ENCODE assay signal across 30 cellular contexts in genomic region chr17:80431246-80432195, GRCh38. TPM values are rescaled to one million over a fixed set of nuclear protein-coding genes. Genes with fewer than 3 reads are reported as not detected.
DNase-seq lines count a peak whose midpoint lies in the region; ATAC-seq, FAIRE-seq and TF ChIP-seq lines count a peak whose summit lies in the region.
"Had no signal": no experiment of that assay in that cellular context is flagged by ENCODE, and none has a peak within 500 bp of the region (broad histone marks: within the 10 kb centered on the region; RNA-seq: fewer than 3 reads in every experiment).

No MANE protein-coding gene starts in this region.

- TF ChIP-seq RAD21 in HepG2 (CRISPR knock-in tag; IDR thresholded peaks at IDR 0.05) = no peak

- BruUV-seq in HepG2 (replicated peaks; lab: Mats Ljungman, UMichigan) = no TSS peak

- in situ Hi-C loops in HepG2 (cut with HindIII; ENCODE audit: extremely low pct_ligation_motif_present, low pct_unique_long_range_greater_than_20kb) = no loop called here

- H3K9ac ChIP-seq in HepG2 (ENCODE audit: insufficient read depth, low read depth, low read length) (no peak overlapping the region), neuronal stem cell (ENCODE audit: low read depth, low read length, poor library complexity) (no peak overlapping the region)

- H4K20me1 ChIP-seq in HepG2 (ENCODE audit: insufficient read depth, low read length) = no peaks in the 10 kb centered on the region; the same call in 1 of the 2 replicates

- no peak overlapping the region for H2BK120ac ChIP-seq in neuronal stem cell (ENCODE audit: low read depth, low read length)

- no peak overlapping the region for H3K14ac ChIP-seq in neuronal stem cell (ENCODE audit: low read length)

- TF ChIP-seq EP300 in HepG2 (IDR thresholded peaks at IDR 0.05; ENCODE audit: low read depth in 2 of 2, low read length in 2 of 2) (no peak), HepG2 (CRISPR knock-in tag; IDR thresholded peaks at IDR 0.05; ENCODE audit: borderline replicate concordance) (no peak)

- no peak for ATAC-seq in right lobe of liver
- no peak for ATAC-seq in HepG2
- ATAC-seq in HG02852 (IDR thresholded peaks at IDR 0.05; ENCODE audit: unreplicated experiment) = no peak
- ATAC-seq: PC-3 had no signal

- H2BK5ac ChIP-seq in neuronal stem cell (ENCODE audit: low read length) = peak overlapping the region; percentile 19

- H2BK12ac ChIP-seq in neuronal stem cell (ENCODE audit: low read length) = no peak overlapping the region

- no peaks in the 10 kb centered on the region for H3K36me3 ChIP-seq in right lobe of liver
- H3K36me3 ChIP-seq in HepG2 (replicated peaks in 1 of 2; ENCODE audit: control insufficient read depth in 1 of 2, insufficient read depth in 2 of 2, low read length in 2 of 2) = no peaks in the 10 kb centered on the region
- H3K36me3 ChIP-seq in neuronal stem cell (replicated peaks in 1 of 2; ENCODE audit: control insufficient read depth in 2 of 2, insufficient read depth in 2 of 2, low read length in 2 of 2) = no peaks in the 10 kb centered on the region

- TF ChIP-seq POLR2A in right lobe of liver (IDR thresholded peaks at IDR 0.05) (no peak), HepG2 (IDR thresholded peaks at IDR 0.05; ENCODE audit: insufficient read depth in 1 of 2, low read depth in 2 of 2, low read length in 2 of 2) (no peak)

- no peak overlapping the region for H2BK15ac ChIP-seq in neuronal stem cell (ENCODE audit: low read length)

- DNase-seq in NCI-H2171 treated with DMSO at 0.1 percent for 48 hours (lab: John Stamatoyannopoulos, UW) (peak; percentile 59), NCI-H2171 (lab: John Stamatoyannopoulos, UW) (no peak), right lobe of liver (peak in 2 of 3 donors; percentile 13 to 44), HepG2 (ENCODE audit: low spot score) (no peak), neuronal stem cell (ENCODE audit: low spot score) (no peak), NCI-H2029 (lab: John Stamatoyannopoulos, UW) (no peak), SW480 (ENCODE audit: low spot score) (no peak)
- DNase-seq: ACHN; CD4-positive, CD25-positive, alpha-beta regulatory T cell; DMS153; DND-41; KBM-7; MV-4-11; NCI-H1105; NCI-H1436 treated with DMSO at 0.1 percent for 48 hours; NCI-H187 treated with DMSO at 0.1 percent for 48 hours; NCI-H2107; NCI-H446 treated with DMSO at 0.1 percent for 48 hours; NCI-H526; NCI-H82; NK-92 treated with Interleukin-12 subunit alpha and Interleukin-12 subunit beta, amount 100 ng/mL, for 24 hours; PC-3; SIG-M5 had no signal

- no peaks in the 10 kb centered on the region for H3K9me3 ChIP-seq in right lobe of liver
- no peaks in the 10 kb centered on the region for H3K9me3 ChIP-seq in HepG2 (ENCODE audit: low read length)
- no peaks in the 10 kb centered on the region for H3K9me3 ChIP-seq in neuronal stem cell (replicated peaks in 1 of 2; ENCODE audit: control insufficient read depth in 2 of 2, insufficient read depth in 1 of 2, low read depth in 1 of 2, low read length in 2 of 2)

- no peaks in the 10 kb centered on the region for H3K79me2 ChIP-seq in HepG2 (ENCODE audit: insufficient read depth, low read length)

- H3K4me1 ChIP-seq in right lobe of liver (no peaks in the 10 kb centered on the region), HepG2 (ENCODE audit: insufficient read depth, low read length) (no peaks in the 10 kb centered on the region), neuronal stem cell (ENCODE audit: control insufficient read depth in 2 of 2, insufficient read depth in 1 of 2, low read depth in 1 of 2, low read length in 2 of 2) (peaks cover 0 to 1% of the 10 kb centered on the region in 2 donors)

- 96% methylated on average over 5 of the region's 29 CpGs for WGBS in right lobe of liver (ENCODE audit: insufficient coverage, low coverage, low lambda C conversion rate, missing lambda C conversion rate)
- 67% methylated on average over 29 of the region's 29 CpGs for WGBS in HepG2 (ENCODE audit: low lambda C conversion rate)
- WGBS in neuronal stem cell (ENCODE audit: extremely low coverage in 2 of 2, insufficient read length in 2 of 2, insufficient replicate concordance in 1 of 2), 2 donors = no CpG with 5 or more reads among the region's 29 CpGs

- intact Hi-C loops in right lobe of liver (cut with DNase I) (no loop called here), HepG2 (cut with micrococcal nuclease; ENCODE audit: unreplicated experiment) (no loop called here)

- H4K91ac ChIP-seq in neuronal stem cell (ENCODE audit: low read depth, low read length, poor library complexity) = no peak overlapping the region

- H2AK5ac ChIP-seq in neuronal stem cell (ENCODE audit: low read depth, low read length) = no peak overlapping the region

- FAIRE-seq in HepG2 (lab: Jason Lieb, UNC) = no peak
- FAIRE-seq: GM12892, H54 had no signal

- H3K4me2 ChIP-seq in HepG2 (ENCODE audit: low read depth, low read length) (no peak overlapping the region), neuronal stem cell (ENCODE audit: insufficient read depth, low read length, poor library complexity, severe bottlenecking) (no peak overlapping the region)

- POLR2A ChIA-PET in HepG2 (lab: Yijun Ruan, JAX) = no interaction called here

- H3K18ac ChIP-seq in neuronal stem cell (ENCODE audit: low read length) = no peak overlapping the region

- CTCF ChIA-PET in HepG2 (lab: Yijun Ruan, JAX; ENCODE audit: low intra/inter-chr PET ratio, low total read pairs) = interaction anchor here (5.9 kb wide), 1 partner anchor 144 kb away, joined by 114 read pairs; no protein-coding TSS in a partner anchor

- TF ChIP-seq CTCF in right lobe of liver (IDR thresholded peaks at IDR 0.05) = no peak
- TF ChIP-seq CTCF in HepG2 (CRISPR knock-in tag; IDR thresholded peaks at IDR 0.05) = no peak

- H2AFZ ChIP-seq in HepG2 (ENCODE audit: low read length) = no peak overlapping the region
- no peak overlapping the region for H2AFZ ChIP-seq in neuronal stem cell (ENCODE audit: low read length)

- no peak overlapping the region for H3K23ac ChIP-seq in neuronal stem cell (ENCODE audit: low read depth, low read length, poor library complexity)

- no peak overlapping the region for H3K4ac ChIP-seq in neuronal stem cell (ENCODE audit: low read length)

- H3K79me1 ChIP-seq in neuronal stem cell (ENCODE audit: low read depth, low read length) = peaks cover 2% of the 10 kb centered on the region

- H3K4me3 ChIP-seq in right lobe of liver (no peak overlapping the region), HepG2 (replicated peaks in 1 of 3; ENCODE audit: insufficient read depth in 1 of 3, low read depth in 2 of 3, low read length in 3 of 3) (no peak overlapping the region), neuronal stem cell (ENCODE audit: low read length in 2 of 2) (no peak overlapping the region)
- H3K4me3 ChIP-seq: SK-N-MC had no signal

- H4K8ac ChIP-seq in neuronal stem cell (ENCODE audit: low read depth, low read length) = no peak overlapping the region

- no peaks in the 10 kb centered on the region for H3K27me3 ChIP-seq in right lobe of liver
- H3K27me3 ChIP-seq in HepG2 (ENCODE audit: control insufficient read depth in 1 of 2, insufficient read depth in 2 of 2, low read length in 2 of 2) = no peaks in the 10 kb centered on the region
- H3K27me3 ChIP-seq in neuronal stem cell (ENCODE audit: control insufficient read depth in 3 of 3, insufficient read depth in 3 of 3, low read depth in 1 of 3, low read length in 3 of 3) = no peaks in the 10 kb centered on the region

- H3K27ac ChIP-seq in right lobe of liver (no peak overlapping the region), HepG2 (ENCODE audit: extremely low read length, insufficient read depth, low read length) (no peak overlapping the region), neuronal stem cell (replicated peaks; ENCODE audit: low read length) (no peak overlapping the region)
- H3K27ac ChIP-seq: 22Rv1, SK-N-MC had no signal

RNA-seq across cellular contexts. Expression of gene ENDOV, which starts 16.6 kb away (rescaled TPM):
- total RNA-seq in right lobe of liver = 10 to 100 TPM in 5 of 6 experiments, 1 to 10 TPM in 1; 6.8 to 14.1 (median 11.3) TPM
- 15.1 and 16.0 TPM in 2 replicates for total RNA-seq in HepG2 (2016; rRNA removed; fragmentation: Illumina TruSeq; extraction: Trizol)
- 4.7 and 13.7 TPM in 2 replicates for total RNA-seq in HepG2 (2016; cell fraction: cytosol; rRNA removed; fragmentation: Illumina TruSeq; extraction: Trizol; ENCODE audit: low read depth)
- total RNA-seq in HepG2 (2016; cell fraction: insoluble cytoplasmic fraction; rRNA removed; fragmentation: Illumina TruSeq; extraction: Trizol) = 13.4 and 18.2 TPM in 2 replicates
- total RNA-seq in HepG2 (2016; cell fraction: membrane; rRNA removed; fragmentation: Illumina TruSeq; extraction: Trizol) = 11.1 and 11.3 TPM in 2 replicates
- total RNA-seq in HepG2 (2016; cell fraction: nucleus; rRNA removed; fragmentation: Illumina TruSeq; extraction: Trizol) = 12.0 and 13.2 TPM in 2 replicates
- 17.1 and 19.8 TPM in 2 replicates for polyA plus RNA-seq in HepG2 (2011; rRNA removed)
- polyA plus RNA-seq in HepG2 (2011; cell fraction: cytosol; rRNA removed) = 12.3 and 17.8 TPM in 2 replicates
- polyA plus RNA-seq in HepG2 (2011; cell fraction: nucleus; rRNA removed) = 45.5 and 45.6 TPM in 2 replicates
- 11.8 and 15.4 TPM in 2 replicates for polyA plus RNA-seq in HepG2 (2012)
- polyA plus RNA-seq in HepG2 (2016; cell fraction: cytosol; fragmentation: Illumina TruSeq; extraction: Trizol; ENCODE audit: low read depth) = 5.9 and 6.8 TPM in 2 replicates
- 13.7 and 14.0 TPM in 2 replicates for polyA plus RNA-seq in HepG2 (2016; cell fraction: insoluble cytoplasmic fraction; fragmentation: Illumina TruSeq; extraction: Trizol; ENCODE audit: low read depth)
- 8.4 and 8.6 TPM in 2 replicates for polyA plus RNA-seq in HepG2 (2016; cell fraction: membrane; fragmentation: Illumina TruSeq; extraction: Trizol; ENCODE audit: low read depth)
- polyA plus RNA-seq in HepG2 (2016; cell fraction: nucleus; fragmentation: Illumina TruSeq; extraction: Trizol; ENCODE audit: insufficient read depth, low read depth) = 27.6 and 30.0 TPM in 2 replicates
- polyA minus RNA-seq in HepG2 (2011; rRNA and poly(A)+ RNA removed; ENCODE audit: low replicate concordance) = 28.6 and 32.9 TPM in 2 replicates
- polyA minus RNA-seq in HepG2 (2011; cell fraction: cytosol; rRNA and poly(A)+ RNA removed) = 5.3 and 7.2 TPM in 2 replicates
- polyA minus RNA-seq in HepG2 (2011; cell fraction: nucleus; rRNA and poly(A)+ RNA removed) = 33.6 and 36.6 TPM in 2 replicates
- 24.9 TPM for polyA plus RNA-seq in neuronal stem cell (2013, experiment 1 of 2)
- 22.9 TPM for polyA plus RNA-seq in neuronal stem cell (2013, experiment 2 of 2)

RNA-seq across cellular contexts. Expression of gene NPTX1, which starts 44.9 kb away (rescaled TPM):
- total RNA-seq in right lobe of liver (under 1 TPM in 1 of 6 experiments, not detected in 5; 0.06 TPM), HepG2 (2016; rRNA removed; fragmentation: Illumina TruSeq; extraction: Trizol) (not detected in 2 replicates)
- not detected in 2 replicates for total RNA-seq in HepG2 (2016; cell fraction: cytosol; rRNA removed; fragmentation: Illumina TruSeq; extraction: Trizol; ENCODE audit: low read depth)
- total RNA-seq in HepG2 (2016; cell fraction: insoluble cytoplasmic fraction; rRNA removed; fragmentation: Illumina TruSeq; extraction: Trizol) = not detected in 2 replicates
- total RNA-seq in HepG2 (2016; cell fraction: membrane; rRNA removed; fragmentation: Illumina TruSeq; extraction: Trizol) = not detected in 2 replicates
- not detected in 2 replicates for total RNA-seq in HepG2 (2016; cell fraction: nucleus; rRNA removed; fragmentation: Illumina TruSeq; extraction: Trizol)
- 0.01 TPM in 1 of 2 replicates, not detected in the other for polyA plus RNA-seq in HepG2 (2011; rRNA removed)
- not detected in 2 replicates for polyA plus RNA-seq in HepG2 (2011; cell fraction: cytosol; rRNA removed)
- not detected in 2 replicates for polyA plus RNA-seq in HepG2 (2011; cell fraction: nucleus; rRNA removed)
- polyA plus RNA-seq in HepG2 (2012) = not detected in 2 replicates
- not detected in 2 replicates for polyA plus RNA-seq in HepG2 (2016; cell fraction: cytosol; fragmentation: Illumina TruSeq; extraction: Trizol; ENCODE audit: low read depth)
- not detected in 2 replicates for polyA plus RNA-seq in HepG2 (2016; cell fraction: insoluble cytoplasmic fraction; fragmentation: Illumina TruSeq; extraction: Trizol; ENCODE audit: low read depth)
- polyA plus RNA-seq in HepG2 (2016; cell fraction: membrane; fragmentation: Illumina TruSeq; extraction: Trizol; ENCODE audit: low read depth) = not detected in 2 replicates
- polyA plus RNA-seq in HepG2 (2016; cell fraction: nucleus; fragmentation: Illumina TruSeq; extraction: Trizol; ENCODE audit: insufficient read depth, low read depth) = not detected in 2 replicates
- polyA minus RNA-seq in HepG2 (2011; rRNA and poly(A)+ RNA removed; ENCODE audit: low replicate concordance) = 17.0 TPM in 1 of 2 replicates, not detected in the other
- 0.10 TPM in 1 of 2 replicates, not detected in the other for polyA minus RNA-seq in HepG2 (2011; cell fraction: cytosol; rRNA and poly(A)+ RNA removed)
- 0.25 TPM in 1 of 2 replicates, not detected in the other for polyA minus RNA-seq in HepG2 (2011; cell fraction: nucleus; rRNA and poly(A)+ RNA removed)
- polyA plus RNA-seq in neuronal stem cell (2013, experiment 1 of 2) = 0.43 TPM
- 0.35 TPM for polyA plus RNA-seq in neuronal stem cell (2013, experiment 2 of 2)
- total RNA-seq: HT-29, MCF 10A had no signal

Comparison
In these comparisons a context has a peak if more than half of its experiments do, and no peak if none do; other contexts are left out.
1. DNase-seq: peak in NCI-H2171 treated with DMSO at 0.1 percent for 48 hours (single experiment) and right lobe of liver (2 of 3); none in NCI-H2171 (single experiment), HepG2 (single experiment), neuronal stem cell (single experiment), NCI-H2029 (single experiment) and SW480 (single experiment).